1 cellular context compared by ENCODE assay signal in genomic region chr20:18137412-18138265, GRCh38.
TF ChIP-seq lines count a peak whose summit lies in the region.

Gene KAT14, plus strand, starts transcription at chr20:18137863. Its CDS starts 4,798 bp downstream, at chr20:18142661.
Gene PET117, plus strand, starts transcription at chr20:18137863. Its CDS starts 93 bp downstream, at chr20:18137956.

TF ChIP-seq in GM12878, 131 proteins besides CTCF, POLR2A, EP300 and RAD21 (continued from another document):
- TF ChIP-seq, protein P1, sequence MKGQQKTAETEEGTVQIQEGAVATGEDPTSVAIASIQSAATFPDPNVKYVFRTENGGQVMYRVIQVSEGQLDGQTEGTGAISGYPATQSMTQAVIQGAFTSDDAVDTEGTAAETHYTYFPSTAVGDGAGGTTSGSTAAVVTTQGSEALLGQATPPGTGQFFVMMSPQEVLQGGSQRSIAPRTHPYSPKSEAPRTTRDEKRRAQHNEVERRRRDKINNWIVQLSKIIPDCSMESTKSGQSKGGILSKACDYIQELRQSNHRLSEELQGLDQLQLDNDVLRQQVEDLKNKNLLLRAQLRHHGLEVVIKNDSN (IDR thresholded peaks at IDR 0.05; ENCODE audit: borderline replicate concordance, extremely low read length, insufficient read depth, low read depth, low read length): peak; percentile 94
- no peak for TF ChIP-seq EED (IDR thresholded peaks at IDR 0.05; ENCODE audit: low read depth)
- no peak for TF ChIP-seq ZBED1 (IDR thresholded peaks at IDR 0.05; ENCODE audit: borderline replicate concordance)
- TF ChIP-seq EGR1 (IDR thresholded peaks at IDR 0.05; ENCODE audit: borderline replicate concordance in 1 of 2, low read depth in 2 of 2, low read length in 2 of 2): peak; percentile 40 to 58; a peak in 1 of 3 replicates
- TF ChIP-seq CBFB (IDR thresholded peaks at IDR 0.05; ENCODE audit: low read depth): no peak
- peak; percentile 66; the same call in 1 of the 3 replicates for TF ChIP-seq POU2F2 (IDR thresholded peaks at IDR 0.05; ENCODE audit: borderline replicate concordance, low read depth, low read length)
- peak; percentile 91 for TF ChIP-seq NR2C2 (IDR thresholded peaks at IDR 0.05; ENCODE audit: borderline replicate concordance, control insufficient read depth, insufficient read length, low read depth)
- TF ChIP-seq MTA2 (IDR thresholded peaks at IDR 0.05; ENCODE audit: low read depth): no peak
- no peak for TF ChIP-seq SPI1 (IDR thresholded peaks at IDR 0.05; ENCODE audit: borderline replicate concordance, insufficient read depth, low read depth, low read length)
- TF ChIP-seq, protein P2, sequence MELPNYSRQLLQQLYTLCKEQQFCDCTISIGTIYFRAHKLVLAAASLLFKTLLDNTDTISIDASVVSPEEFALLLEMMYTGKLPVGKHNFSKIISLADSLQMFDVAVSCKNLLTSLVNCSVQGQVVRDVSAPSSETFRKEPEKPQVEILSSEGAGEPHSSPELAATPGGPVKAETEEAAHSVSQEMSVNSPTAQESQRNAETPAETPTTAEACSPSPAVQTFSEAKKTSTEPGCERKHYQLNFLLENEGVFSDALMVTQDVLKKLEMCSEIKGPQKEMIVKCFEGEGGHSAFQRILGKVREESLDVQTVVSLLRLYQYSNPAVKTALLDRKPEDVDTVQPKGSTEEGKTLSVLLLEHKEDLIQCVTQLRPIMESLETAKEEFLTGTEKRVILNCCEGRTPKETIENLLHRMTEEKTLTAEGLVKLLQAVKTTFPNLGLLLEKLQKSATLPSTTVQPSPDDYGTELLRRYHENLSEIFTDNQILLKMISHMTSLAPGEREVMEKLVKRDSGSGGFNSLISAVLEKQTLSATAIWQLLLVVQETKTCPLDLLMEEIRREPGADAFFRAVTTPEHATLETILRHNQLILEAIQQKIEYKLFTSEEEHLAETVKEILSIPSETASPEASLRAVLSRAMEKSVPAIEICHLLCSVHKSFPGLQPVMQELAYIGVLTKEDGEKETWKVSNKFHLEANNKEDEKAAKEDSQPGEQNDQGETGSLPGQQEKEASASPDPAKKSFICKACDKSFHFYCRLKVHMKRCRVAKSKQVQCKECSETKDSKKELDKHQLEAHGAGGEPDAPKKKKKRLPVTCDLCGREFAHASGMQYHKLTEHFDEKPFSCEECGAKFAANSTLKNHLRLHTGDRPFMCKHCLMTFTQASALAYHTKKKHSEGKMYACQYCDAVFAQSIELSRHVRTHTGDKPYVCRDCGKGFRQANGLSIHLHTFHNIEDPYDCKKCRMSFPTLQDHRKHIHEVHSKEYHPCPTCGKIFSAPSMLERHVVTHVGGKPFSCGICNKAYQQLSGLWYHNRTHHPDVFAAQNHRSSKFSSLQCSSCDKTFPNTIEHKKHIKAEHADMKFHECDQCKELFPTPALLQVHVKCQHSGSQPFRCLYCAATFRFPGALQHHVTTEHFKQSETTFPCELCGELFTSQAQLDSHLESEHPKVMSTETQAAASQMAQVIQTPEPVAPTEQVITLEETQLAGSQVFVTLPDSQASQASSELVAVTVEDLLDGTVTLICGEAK (IDR thresholded peaks at IDR 0.05; ENCODE audit: borderline replicate concordance): no peak
- TF ChIP-seq GABPA (IDR thresholded peaks at IDR 0.05; ENCODE audit: low read depth): no peak
- TF ChIP-seq CEBPB (IDR thresholded peaks at IDR 0.05; ENCODE audit: borderline replicate concordance in 1 of 2, low read depth in 2 of 2, low read length in 2 of 2): no peak
TF ChIP-seq in GM12878: peak in this region for 57.
